Comparison of ENCODE assay signal across 22 cellular contexts in the genomic region with DNA sequence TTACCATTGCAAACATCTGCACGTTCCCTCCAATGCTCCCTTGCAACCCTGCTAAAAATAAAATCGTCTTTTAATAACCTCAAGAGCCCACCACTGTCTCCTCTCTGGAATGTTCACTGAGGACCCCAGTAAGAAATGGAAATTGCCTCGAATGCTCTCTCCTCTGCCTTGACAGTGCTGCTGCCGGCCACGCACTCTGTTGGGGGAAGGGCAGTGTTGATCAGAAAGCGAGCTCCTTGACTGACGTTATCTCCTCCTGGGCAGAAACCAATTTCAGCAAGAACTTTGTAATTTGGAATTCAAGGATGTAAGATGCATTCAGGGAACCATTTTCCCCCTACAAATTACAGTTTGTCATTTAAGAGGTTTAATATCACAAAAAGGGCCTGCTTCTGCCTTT.
DNase-seq lines count a peak whose midpoint lies in the region; ATAC-seq, FAIRE-seq and TF ChIP-seq lines count a peak whose summit lies in the region.
"Had no signal": no experiment of that assay in that cellular context is flagged by ENCODE, and none has a peak within 500 bp of the region (broad histone marks: within the 10 kb centered on the region; RNA-seq: fewer than 3 reads in every experiment).

No MANE protein-coding gene starts in this region.

- no peak overlapping the region for H4K91ac ChIP-seq in H1 (replicated peaks; ENCODE audit: insufficient read length, low read length)

- H3K23ac ChIP-seq in H1 (ENCODE audit: insufficient read length): no peak overlapping the region

- no peak overlapping the region for H4K8ac ChIP-seq in H1 (ENCODE audit: extremely low read depth, insufficient read depth, low read length)

- H3K36me3 ChIP-seq in NT2/D1 (ENCODE audit: insufficient read depth, insufficient read length, low read length) (no peaks in the 10 kb centered on the region), H1 (ENCODE audit: control insufficient read depth in 2 of 4, insufficient read depth in 4 of 4, low read length in 3 of 4) (no peaks in the 10 kb centered on the region), neural progenitor cell (no peaks in the 10 kb centered on the region)

- H4K20me1 ChIP-seq in H1 (replicated peaks in 1 of 2; ENCODE audit: control insufficient read depth in 1 of 2, insufficient read depth in 2 of 2, low read length in 2 of 2) (no peaks in the 10 kb centered on the region), neural progenitor cell (ENCODE audit: low read depth) (no peaks in the 10 kb centered on the region)

- H3K4me1 ChIP-seq in NT2/D1 (ENCODE audit: insufficient read depth, insufficient read length) (peaks cover 8% of the 10 kb centered on the region), H1 (replicated peaks in 1 of 4; ENCODE audit: control insufficient read depth in 3 of 4, insufficient read depth in 4 of 4, low read length in 3 of 4) (peaks cover 2 to 12% (median 9%) of the 10 kb centered on the region in 4 experiments; a peak in 6 of 7 replicates), neural progenitor cell (peaks cover 40% of the 10 kb centered on the region)

- intact Hi-C loops in activated CD4-positive, alpha-beta memory T cell treated with anti-CD3 and anti-CD28 coated beads for 36 hours (cut with micrococcal nuclease): no loop called here

- no peak overlapping the region for H3K14ac ChIP-seq in H1 (ENCODE audit: insufficient read length)

- TF ChIP-seq CTCF in H1 (IDR thresholded peaks at IDR 0.05; ENCODE audit: control extremely low read depth in 1 of 3, insufficient read depth in 1 of 3, low read depth in 1 of 3, low read length in 3 of 3): no peak
- TF ChIP-seq CTCF in neural progenitor cell (IDR thresholded peaks at IDR 0.05): no peak

- no peaks in the 10 kb centered on the region for H3K36me3 Mint-ChIP-seq in neural progenitor cell
- H3K36me3 Mint-ChIP-seq in activated CD4-positive, alpha-beta memory T cell treated with anti-CD3 and anti-CD28 coated beads for 36 hours: no peaks in the 10 kb centered on the region
- H3K36me3 Mint-ChIP-seq: CD4-positive, alpha-beta memory T cell had no signal

- no peak overlapping the region for H2BK12ac ChIP-seq in H1 (ENCODE audit: low read depth, low read length)

- no peak overlapping the region for H2BK20ac ChIP-seq in H1 (ENCODE audit: low read length)

- no peak for TF ChIP-seq POLR2A in H1 (IDR thresholded peaks at IDR 0.05; ENCODE audit: control extremely low read depth in 1 of 2, low read depth in 2 of 2, low read length in 2 of 2)

- no peak for ATAC-seq in GM18861 (IDR thresholded peaks at IDR 0.05; ENCODE audit: unreplicated experiment)
- ATAC-seq in HG03025 (IDR thresholded peaks at IDR 0.05; ENCODE audit: low FRiP score, unreplicated experiment): no peak
- ATAC-seq: Panc1 had no signal

- H3K27ac Mint-ChIP-seq in neural progenitor cell: peak overlapping the region; percentile 70
- H3K27ac Mint-ChIP-seq in activated CD4-positive, alpha-beta memory T cell treated with anti-CD3 and anti-CD28 coated beads for 36 hours: no peak overlapping the region
- H3K27ac Mint-ChIP-seq: CD4-positive, alpha-beta memory T cell had no signal

- H3K9me3 ChIP-seq in NT2/D1 (ENCODE audit: insufficient read depth, low read length): no peaks in the 10 kb centered on the region
- no peaks in the 10 kb centered on the region for H3K9me3 ChIP-seq in H1 (ENCODE audit: insufficient read depth in 2 of 2, low read depth in 1 of 2, low read length in 1 of 2)
- H3K9me3 ChIP-seq in neural progenitor cell (ENCODE audit: low read depth): no peaks in the 10 kb centered on the region

- H3K23me2 ChIP-seq in H1 (ENCODE audit: low read depth, low read length): no peaks in the 10 kb centered on the region

- TF ChIP-seq EP300 in H1 (IDR thresholded peaks at IDR 0.05; ENCODE audit: borderline replicate concordance in 1 of 2, low read depth in 2 of 2, low read length in 2 of 2): no peak

- H2BK120ac ChIP-seq in H1 (replicated peaks; ENCODE audit: low read depth, low read length): no peak overlapping the region

- FAIRE-seq in H1 (lab: Jason Lieb, UNC): no peak
- FAIRE-seq: GM12891 had no signal

- H4K5ac ChIP-seq in H1 (ENCODE audit: insufficient read length, low read depth, low read length): no peak overlapping the region

- peak overlapping the region; percentile 48 for H3K4me3 Mint-ChIP-seq in neural progenitor cell
- no peak overlapping the region for H3K4me3 Mint-ChIP-seq in activated CD4-positive, alpha-beta memory T cell treated with anti-CD3 and anti-CD28 coated beads for 36 hours
- H3K4me3 Mint-ChIP-seq: CD4-positive, alpha-beta memory T cell had no signal

- H2BK5ac ChIP-seq in H1 (ENCODE audit: low read depth, low read length): no peak overlapping the region

- peaks cover 29% of the 10 kb centered on the region for H3F3A ChIP-seq in neural progenitor cell (ENCODE audit: low read depth)

- H3K9ac ChIP-seq in NT2/D1 (ENCODE audit: insufficient read length, low read depth): no peak overlapping the region
- H3K9ac ChIP-seq in H1 (replicated peaks in 1 of 4; ENCODE audit: extremely low read depth in 1 of 4, low read depth in 3 of 4, low read length in 3 of 4): no peak overlapping the region; a peak in 1 of 7 replicates
- H3K9ac ChIP-seq in neural progenitor cell: no peak overlapping the region

- no peak overlapping the region for H3K4ac ChIP-seq in H1 (replicated peaks; ENCODE audit: insufficient read length, low read depth, low read length)

- H2AK5ac ChIP-seq in H1 (ENCODE audit: low read depth, low read length): no peak overlapping the region

- 49% methylated on average over 7 of the region's 7 CpGs; no CpG with 5 or more reads in 1 of the 2 experiments for WGBS in H1 (ENCODE audit: extremely low coverage in 1 of 2, insufficient coverage in 1 of 2, insufficient read length in 1 of 2, insufficient replicate concordance in 2 of 2, low coverage in 1 of 2, low lambda C conversion rate in 2 of 2, missing lambda C conversion rate in 1 of 2), 2 experiments

- CTCF ChIA-PET in H1 (lab: Charles Lee; ENCODE audit: partially characterized antibody): interaction anchor here (1.3 kb wide), 1 partner anchor 25 kb away, joined by 4 read pairs; no protein-coding TSS in a partner anchor
- CTCF ChIA-PET in activated CD4-positive, alpha-beta memory T cell treated with anti-CD3 and anti-CD28 coated beads for 36 hours (lab: Charles Lee): no interaction called here

- H3K4me3 ChIP-seq in NT2/D1 (ENCODE audit: insufficient read length, low read depth) (no peak overlapping the region), H1 (ENCODE audit: extremely low read depth in 1 of 4, insufficient read depth in 2 of 4, low read depth in 3 of 4, low read length in 4 of 4) (no peak overlapping the region), neural progenitor cell (peak overlapping the region; percentile 4)

- H3K4me2 ChIP-seq in H1 (ENCODE audit: insufficient read depth in 1 of 2, low read depth in 2 of 2, low read length in 2 of 2) (peak overlapping the region in 1 of 2 experiments; percentile 51; a peak in 2 of 4 replicates), neural progenitor cell (peak overlapping the region; percentile 63)

- H2AFZ ChIP-seq in H1 (ENCODE audit: low read length) (no peak overlapping the region), neural progenitor cell (replicated peaks) (no peak overlapping the region)

- H3K27me3 ChIP-seq in NT2/D1 (ENCODE audit: insufficient read depth, insufficient read length): no peaks in the 10 kb centered on the region
- no peaks in the 10 kb centered on the region for H3K27me3 ChIP-seq in H1 (replicated peaks in 1 of 4; ENCODE audit: control insufficient read depth in 3 of 4, extremely low read depth in 1 of 4, insufficient read depth in 3 of 4, low read length in 3 of 4)
- H3K27me3 ChIP-seq in neural progenitor cell: no peaks in the 10 kb centered on the region

- H3K56ac ChIP-seq in H1 (replicated peaks; ENCODE audit: insufficient read length, low read depth, low read length): no peak overlapping the region

- H3K27me3 Mint-ChIP-seq in neural progenitor cell (ENCODE audit: insufficient read depth, low read depth): peaks cover 2% of the 10 kb centered on the region
- H3K27me3 Mint-ChIP-seq in activated CD4-positive, alpha-beta memory T cell treated with anti-CD3 and anti-CD28 coated beads for 36 hours: no peaks in the 10 kb centered on the region
- H3K27me3 Mint-ChIP-seq: CD4-positive, alpha-beta memory T cell had no signal

- peaks cover 48% of the 10 kb centered on the region for H3K4me1 Mint-ChIP-seq in neural progenitor cell
- no peaks in the 10 kb centered on the region for H3K4me1 Mint-ChIP-seq in activated CD4-positive, alpha-beta memory T cell treated with anti-CD3 and anti-CD28 coated beads for 36 hours (ENCODE audit: low read depth)
- H3K4me1 Mint-ChIP-seq: CD4-positive, alpha-beta memory T cell had no signal

- no peaks in the 10 kb centered on the region for H3K79me1 ChIP-seq in H1 (ENCODE audit: low read depth, low read length)

- peak; percentile 28 for DNase-seq in NT2/D1 (ENCODE audit: low read depth, low spot score)
- DNase-seq in H1 (ENCODE audit: low read depth in 1 of 2, low spot score in 2 of 2): no peak
- peak; percentile 43 for DNase-seq in neural progenitor cell (ENCODE audit: low spot score)
- no peak for DNase-seq in germinal center (ENCODE audit: low spot score)
- no peak for DNase-seq in activated CD4-positive, alpha-beta memory T cell treated with anti-CD3 and anti-CD28 coated beads for 36 hours
- DNase-seq: C1 segment of cervical spinal cord; CD4-positive, alpha-beta memory T cell; COR-L47; GF-D8; KBM-7; NCI-H1105 treated with DMSO at 0.1 percent for 48 hours; NCI-H2029; NCI-H446; NCI-H526; NCI-H82; NK-92 treated with Interleukin-12 subunit alpha and Interleukin-12 subunit beta, amount 100 ng/mL, for 24 hours; SHP77 had no signal

- H3K79me2 ChIP-seq in H1 (ENCODE audit: control insufficient read depth in 1 of 2, insufficient read depth in 2 of 2, low read length in 2 of 2) (no peaks in the 10 kb centered on the region), neural progenitor cell (ENCODE audit: low read depth) (no peaks in the 10 kb centered on the region)

- H3K27ac ChIP-seq in H1 (ENCODE audit: low read depth, low read length): no peak overlapping the region
- H3K27ac ChIP-seq in neural progenitor cell: peak overlapping the region; percentile 54
- H3K27ac ChIP-seq: RWPE1 had no signal

- no peak for TF ChIP-seq RAD21 in H1 (IDR thresholded peaks at IDR 0.05 in 1 of 2, conservative IDR thresholded peaks at IDR 0.05 in 1 of 2; ENCODE audit: low read depth in 2 of 2, low read length in 2 of 2)

- POLR2A ChIA-PET in H1 (lab: Charles Lee; ENCODE audit: partially characterized antibody): interaction anchor here (0.5 to 0.8 kb wide), 3 partner anchors 10 to 576 kb away, joined by 3 read pairs; no protein-coding TSS in a partner anchor
- POLR2A ChIA-PET in activated CD4-positive, alpha-beta memory T cell treated with anti-CD3 and anti-CD28 coated beads for 36 hours (lab: Charles Lee): no interaction called here

- no peak overlapping the region for H2BK15ac ChIP-seq in H1 (ENCODE audit: low read length)

- no peaks in the 10 kb centered on the region for H3K9me3 Mint-ChIP-seq in neural progenitor cell
- peaks cover 6% of the 10 kb centered on the region for H3K9me3 Mint-ChIP-seq in activated CD4-positive, alpha-beta memory T cell treated with anti-CD3 and anti-CD28 coated beads for 36 hours

- H3K18ac ChIP-seq in H1 (ENCODE audit: extremely low read depth, low read length): no peak overlapping the region

Comparison
In these comparisons a context has a peak if more than half of its experiments do, and no peak if none do; other contexts are left out.
1. DNase-seq: peak in NT2/D1 (single experiment) and neural progenitor cell (single experiment); none in H1 (0 of 2), germinal center (single experiment) and activated CD4-positive, alpha-beta memory T cell treated with anti-CD3 and anti-CD28 coated beads for 36 hours (single experiment).